In genomic region chr12:48189331-48190125, GRCh38 we compare ENCODE assay signal across 8 cellular contexts. TPM values are rescaled to one million over a fixed set of nuclear protein-coding genes. Genes with fewer than 3 reads are reported as not detected.
DNase-seq lines count a peak whose midpoint lies in the region; ATAC-seq and TF ChIP-seq lines count a peak whose summit lies in the region.

No MANE protein-coding gene starts in this region.

- H3K4me3 ChIP-seq in lower lobe of right lung = no peak overlapping the region

- H3K9me3 ChIP-seq in lower lobe of right lung = no peaks in the 10 kb centered on the region

- peak; percentile 91 for TF ChIP-seq CTCF in lower lobe of right lung (IDR thresholded peaks at IDR 0.05)

- DNase-seq in EH (ENCODE audit: low read depth) = peak; percentile 71
- peak; percentile 55 for DNase-seq in NCI-H2227 treated with DMSO at 0.1 percent for 48 hours (lab: John Stamatoyannopoulos, UW)
- DNase-seq in activated CD4-positive, alpha-beta T cell treated with anti-CD3 and anti-CD28 coated beads for 4 hours = peak; percentile 48 to 74
- DNase-seq in dedifferentiated amniotic fluid mesenchymal stem cell (ENCODE audit: extremely low spot score) = peak; percentile 79
- no peak for DNase-seq in lower lobe of right lung
- DNase-seq in stimulated activated CD8-positive, alpha-beta memory T cell treated with anti-CD3 and anti-CD28 coated beads, Interleukin-15, amount 100 ng/mL, for 24 hours (ENCODE audit: low read depth) = peak; percentile 39

- peaks cover 2% of the 10 kb centered on the region for H3K4me1 ChIP-seq in lower lobe of right lung

- no peak overlapping the region for H3K27ac ChIP-seq in lower lobe of right lung

- ATAC-seq in HG02610 (IDR thresholded peaks at IDR 0.05; ENCODE audit: unreplicated experiment) (peak; percentile 51), lower lobe of right lung (peak; percentile 69 to 83), HG02759 (IDR thresholded peaks at IDR 0.05; ENCODE audit: unreplicated experiment) (no peak)

- intact Hi-C loops in lower lobe of right lung (cut with DNase I) = no loop called here

- no peaks in the 10 kb centered on the region for H3K36me3 ChIP-seq in lower lobe of right lung

- H3K27me3 ChIP-seq in lower lobe of right lung (ENCODE audit: low read depth) = peaks cover 13% of the 10 kb centered on the region

RNA-seq across cellular contexts. Expression of gene CCDC184, which starts 6.1 kb away (rescaled TPM):
- total RNA-seq in lower lobe of right lung = 1.0 TPM

RNA-seq across cellular contexts. Expression of gene OR10AD1, which starts 13.6 kb away (rescaled TPM):
- not detected for total RNA-seq in lower lobe of right lung

RNA-seq across cellular contexts. Expression of gene ASB8, which starts 32.2 kb away (rescaled TPM):
- 40.9 TPM for total RNA-seq in lower lobe of right lung
